In the genomic region with DNA sequence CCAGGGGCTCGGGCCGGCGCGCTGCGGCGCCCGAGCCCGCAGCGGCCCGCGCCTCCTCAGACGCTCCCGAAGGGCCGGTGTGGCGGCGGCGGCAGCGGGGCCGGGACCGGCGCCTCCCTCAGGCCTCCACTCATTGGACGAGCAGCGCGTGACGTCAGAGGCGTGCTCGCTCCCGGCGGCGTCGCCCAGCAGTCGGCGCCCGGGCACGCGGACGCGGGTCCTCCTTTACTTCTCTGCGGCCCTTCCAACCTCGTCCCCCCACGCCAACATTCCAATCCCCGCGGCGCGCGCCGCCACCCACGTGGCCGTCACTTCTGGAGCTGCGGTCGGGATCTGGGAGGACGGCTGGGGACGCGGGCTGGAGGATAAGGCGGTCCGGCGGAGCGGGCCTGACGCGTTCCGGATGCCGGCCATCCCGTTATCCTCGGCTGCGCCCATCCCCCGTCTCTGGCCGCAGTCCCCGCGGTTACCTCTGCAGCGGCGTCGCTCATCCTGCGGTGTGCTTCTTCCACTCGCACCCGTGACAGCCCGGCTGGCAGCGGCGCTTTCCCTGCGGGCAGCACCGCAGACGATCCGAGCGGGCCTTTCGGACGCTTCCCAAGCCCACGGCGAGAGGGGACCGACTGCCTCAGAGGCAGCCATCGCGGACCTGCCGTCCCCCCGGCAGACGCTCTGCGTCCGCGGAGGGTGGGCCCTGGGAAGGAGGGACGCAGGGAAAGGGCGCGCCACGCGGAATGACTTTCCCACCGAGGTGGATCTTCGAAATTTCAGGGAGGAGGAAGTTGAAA, we compare ENCODE assay signal across 1 cellular context.
TF ChIP-seq lines count a peak whose summit lies in the region.

TSS of gene PDZD8 (minus strand) at position 81 of the 788 bp plus-strand sequence. CDS start 213 bp downstream, outside the sequence.

TF ChIP-seq in K562, 482 proteins besides CTCF, POLR2A, EP300 and RAD21 (continued from another document and continues in another):
- TF ChIP-seq, protein P1, sequence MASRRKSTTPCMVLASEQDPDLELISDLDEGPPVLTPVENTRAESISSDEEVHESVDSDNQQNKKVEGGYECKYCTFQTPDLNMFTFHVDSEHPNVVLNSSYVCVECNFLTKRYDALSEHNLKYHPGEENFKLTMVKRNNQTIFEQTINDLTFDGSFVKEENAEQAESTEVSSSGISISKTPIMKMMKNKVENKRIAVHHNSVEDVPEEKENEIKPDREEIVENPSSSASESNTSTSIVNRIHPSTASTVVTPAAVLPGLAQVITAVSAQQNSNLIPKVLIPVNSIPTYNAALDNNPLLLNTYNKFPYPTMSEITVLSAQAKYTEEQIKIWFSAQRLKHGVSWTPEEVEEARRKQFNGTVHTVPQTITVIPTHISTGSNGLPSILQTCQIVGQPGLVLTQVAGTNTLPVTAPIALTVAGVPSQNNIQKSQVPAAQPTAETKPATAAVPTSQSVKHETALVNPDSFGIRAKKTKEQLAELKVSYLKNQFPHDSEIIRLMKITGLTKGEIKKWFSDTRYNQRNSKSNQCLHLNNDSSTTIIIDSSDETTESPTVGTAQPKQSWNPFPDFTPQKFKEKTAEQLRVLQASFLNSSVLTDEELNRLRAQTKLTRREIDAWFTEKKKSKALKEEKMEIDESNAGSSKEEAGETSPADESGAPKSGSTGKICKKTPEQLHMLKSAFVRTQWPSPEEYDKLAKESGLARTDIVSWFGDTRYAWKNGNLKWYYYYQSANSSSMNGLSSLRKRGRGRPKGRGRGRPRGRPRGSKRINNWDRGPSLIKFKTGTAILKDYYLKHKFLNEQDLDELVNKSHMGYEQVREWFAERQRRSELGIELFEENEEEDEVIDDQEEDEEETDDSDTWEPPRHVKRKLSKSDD (conservative IDR thresholded peaks at IDR 0.05; ENCODE audit: low read length): no peak
- TF ChIP-seq ETV5 (CRISPR knock-in tag; IDR thresholded peaks at IDR 0.05; ENCODE audit: low read depth) (no peak), ZNF384 (IDR thresholded peaks at IDR 0.05; ENCODE audit: low read depth, low read length) (no peak), SLC30A9 (CRISPR knock-in tag; IDR thresholded peaks at IDR 0.05) (no peak), PHB2 (IDR thresholded peaks at IDR 0.05; ENCODE audit: low read depth) (no peak), MYC (IDR thresholded peaks at IDR 0.05; ENCODE audit: low read depth, low read length) (peak; percentile 54; the same call in 1 of the 2 replicates), MYC (CRISPR knock-in tag; IDR thresholded peaks at IDR 0.05; ENCODE audit: borderline replicate concordance, low read depth) (peak; percentile 71; the same call in 1 of the 2 replicates), HMBOX1 (IDR thresholded peaks at IDR 0.05) (no peak), NRF1 (conservative IDR thresholded peaks at IDR 0.05 in 1 of 2, IDR thresholded peaks at IDR 0.05 in 1 of 2) (peak; percentile 43 to 64; a peak in 3 of 4 replicates), MAX (CRISPR knock-in tag; IDR thresholded peaks at IDR 0.05) (peak; percentile 94), E2F1 (CRISPR knock-in tag; IDR thresholded peaks at IDR 0.05) (no peak), NR0B1 (IDR thresholded peaks at IDR 0.05; ENCODE audit: partially characterized antibody) (no peak), KLF10 (CRISPR knock-in tag; IDR thresholded peaks at IDR 0.05) (no peak), STAT6 (CRISPR knock-in tag; IDR thresholded peaks at IDR 0.05) (no peak), ELF1 (tag; IDR thresholded peaks at IDR 0.05) (no peak), GTF2A2 (tag; IDR thresholded peaks at IDR 0.05) (no peak), SRSF1 (IDR thresholded peaks at IDR 0.05; ENCODE audit: low read depth, low read length) (no peak), HOXB6 (CRISPR knock-in tag; IDR thresholded peaks at IDR 0.05; ENCODE audit: borderline replicate concordance) (no peak), SRSF9 (IDR thresholded peaks at IDR 0.05; ENCODE audit: borderline replicate concordance, low read depth, low read length) (no peak), RBM14 (IDR thresholded peaks at IDR 0.05; ENCODE audit: borderline replicate concordance, insufficient read depth, low read depth, low read length) (no peak)
- TF ChIP-seq, protein P2, sequence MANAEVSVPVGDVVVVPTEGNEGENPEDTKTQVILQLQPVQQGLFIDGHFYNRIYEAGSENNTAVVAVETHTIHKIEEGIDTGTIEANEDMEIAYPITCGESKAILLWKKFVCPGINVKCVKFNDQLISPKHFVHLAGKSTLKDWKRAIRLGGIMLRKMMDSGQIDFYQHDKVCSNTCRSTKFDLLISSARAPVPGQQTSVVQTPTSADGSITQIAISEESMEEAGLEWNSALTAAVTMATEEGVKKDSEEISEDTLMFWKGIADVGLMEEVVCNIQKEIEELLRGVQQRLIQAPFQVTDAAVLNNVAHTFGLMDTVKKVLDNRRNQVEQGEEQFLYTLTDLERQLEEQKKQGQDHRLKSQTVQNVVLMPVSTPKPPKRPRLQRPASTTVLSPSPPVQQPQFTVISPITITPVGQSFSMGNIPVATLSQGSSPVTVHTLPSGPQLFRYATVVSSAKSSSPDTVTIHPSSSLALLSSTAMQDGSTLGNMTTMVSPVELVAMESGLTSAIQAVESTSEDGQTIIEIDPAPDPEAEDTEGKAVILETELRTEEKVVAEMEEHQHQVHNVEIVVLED (CRISPR knock-in tag; IDR thresholded peaks at IDR 0.05): peak; percentile 95
- TF ChIP-seq, protein P3, sequence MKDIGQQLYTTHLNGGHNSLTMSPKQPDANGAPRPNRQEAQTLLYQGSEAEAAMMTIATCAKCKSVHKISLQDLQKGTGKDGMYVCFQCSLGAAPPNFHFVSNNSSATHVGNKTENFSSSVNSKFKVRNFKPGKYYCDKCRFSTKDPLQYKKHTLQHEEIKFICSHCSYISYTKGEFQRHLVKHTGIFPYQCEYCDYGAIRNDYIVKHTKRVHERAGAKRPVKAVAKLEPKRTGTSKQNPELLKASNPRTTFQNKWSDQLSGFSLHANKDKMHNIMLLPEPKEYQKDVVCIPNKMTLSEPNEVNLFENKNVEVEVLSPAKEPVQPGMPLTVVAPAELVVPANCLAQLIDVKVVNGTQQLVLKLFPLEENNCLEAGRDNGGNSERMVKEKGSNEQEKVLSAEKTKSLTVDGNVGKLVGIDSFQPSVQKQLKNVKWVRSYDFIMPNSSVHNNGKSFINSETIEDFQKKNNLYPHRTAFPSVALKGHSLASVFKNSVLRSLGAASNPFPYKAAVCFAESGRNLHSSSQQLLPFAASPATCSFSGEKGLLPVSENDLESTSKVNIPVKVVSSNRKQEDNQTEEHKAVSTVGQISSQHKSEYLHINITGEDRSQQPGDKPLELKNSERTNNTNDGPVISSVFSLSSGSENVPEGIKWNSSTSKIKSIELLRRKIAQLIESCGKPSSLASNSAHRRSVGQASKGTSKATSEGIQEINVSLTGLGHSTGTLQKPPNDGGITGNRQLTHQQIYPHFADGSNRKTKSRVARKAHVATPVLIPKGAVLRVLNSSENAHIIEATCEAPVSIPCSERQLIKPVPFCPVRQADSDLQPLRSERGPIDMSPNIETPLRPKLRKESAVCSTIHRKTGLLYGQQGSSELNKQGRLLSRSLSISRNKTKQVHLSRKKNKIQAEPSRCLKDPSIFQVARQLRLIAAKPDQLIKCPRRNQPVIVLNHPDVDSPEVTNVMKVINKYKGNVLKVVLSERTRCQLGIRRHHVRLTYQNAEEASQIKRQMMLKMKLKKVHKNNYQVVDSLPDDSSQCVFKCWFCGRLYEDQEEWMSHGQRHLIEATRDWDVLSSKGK (CRISPR knock-in tag; IDR thresholded peaks at IDR 0.05): no peak
- TF ChIP-seq, protein P4, sequence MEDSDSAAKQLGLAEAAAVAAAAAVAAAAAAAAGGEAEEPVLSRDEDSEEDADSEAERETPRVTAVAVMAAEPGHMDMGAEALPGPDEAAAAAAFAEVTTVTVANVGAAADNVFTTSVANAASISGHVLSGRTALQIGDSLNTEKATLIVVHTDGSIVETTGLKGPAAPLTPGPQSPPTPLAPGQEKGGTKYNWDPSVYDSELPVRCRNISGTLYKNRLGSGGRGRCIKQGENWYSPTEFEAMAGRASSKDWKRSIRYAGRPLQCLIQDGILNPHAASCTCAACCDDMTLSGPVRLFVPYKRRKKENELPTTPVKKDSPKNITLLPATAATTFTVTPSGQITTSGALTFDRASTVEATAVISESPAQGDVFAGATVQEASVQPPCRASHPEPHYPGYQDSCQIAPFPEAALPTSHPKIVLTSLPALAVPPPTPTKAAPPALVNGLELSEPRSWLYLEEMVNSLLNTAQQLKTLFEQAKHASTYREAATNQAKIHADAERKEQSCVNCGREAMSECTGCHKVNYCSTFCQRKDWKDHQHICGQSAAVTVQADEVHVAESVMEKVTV (CRISPR knock-in tag; IDR thresholded peaks at IDR 0.05): no peak
- TF ChIP-seq, protein P5, sequence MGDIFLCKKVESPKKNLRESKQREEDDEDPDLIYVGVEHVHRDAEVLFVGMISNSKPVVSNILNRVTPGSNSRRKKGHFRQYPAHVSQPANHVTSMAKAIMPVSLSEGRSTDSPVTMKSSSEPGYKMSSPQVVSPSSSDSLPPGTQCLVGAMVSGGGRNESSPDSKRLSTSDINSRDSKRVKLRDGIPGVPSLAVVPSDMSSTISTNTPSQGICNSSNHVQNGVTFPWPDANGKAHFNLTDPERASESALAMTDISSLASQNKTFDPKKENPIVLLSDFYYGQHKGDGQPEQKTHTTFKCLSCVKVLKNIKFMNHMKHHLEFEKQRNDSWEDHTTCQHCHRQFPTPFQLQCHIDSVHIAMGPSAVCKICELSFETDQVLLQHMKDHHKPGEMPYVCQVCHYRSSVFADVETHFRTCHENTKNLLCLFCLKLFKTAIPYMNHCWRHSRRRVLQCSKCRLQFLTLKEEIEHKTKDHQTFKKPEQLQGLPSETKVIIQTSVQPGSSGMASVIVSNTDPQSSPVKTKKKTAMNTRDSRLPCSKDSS (IDR thresholded peaks at IDR 0.05; ENCODE audit: low read depth, partially characterized antibody): no peak
- TF ChIP-seq, protein P6, sequence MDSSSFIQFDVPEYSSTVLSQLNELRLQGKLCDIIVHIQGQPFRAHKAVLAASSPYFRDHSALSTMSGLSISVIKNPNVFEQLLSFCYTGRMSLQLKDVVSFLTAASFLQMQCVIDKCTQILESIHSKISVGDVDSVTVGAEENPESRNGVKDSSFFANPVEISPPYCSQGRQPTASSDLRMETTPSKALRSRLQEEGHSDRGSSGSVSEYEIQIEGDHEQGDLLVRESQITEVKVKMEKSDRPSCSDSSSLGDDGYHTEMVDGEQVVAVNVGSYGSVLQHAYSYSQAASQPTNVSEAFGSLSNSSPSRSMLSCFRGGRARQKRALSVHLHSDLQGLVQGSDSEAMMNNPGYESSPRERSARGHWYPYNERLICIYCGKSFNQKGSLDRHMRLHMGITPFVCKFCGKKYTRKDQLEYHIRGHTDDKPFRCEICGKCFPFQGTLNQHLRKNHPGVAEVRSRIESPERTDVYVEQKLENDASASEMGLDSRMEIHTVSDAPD (CRISPR knock-in tag; IDR thresholded peaks at IDR 0.05): no peak
